In genomic region chr17:40556198-40556661, GRCh38 we compare ENCODE assay signal across 10 cellular contexts. TPM values are rescaled to one million over a fixed set of nuclear protein-coding genes. Genes with fewer than 3 reads are reported as not detected.
DNase-seq lines count a peak whose midpoint lies in the region; ATAC-seq and TF ChIP-seq lines count a peak whose summit lies in the region.
"Had no signal": no experiment of that assay in that cellular context is flagged by ENCODE, and none has a peak within 500 bp of the region (broad histone marks: within the 10 kb centered on the region; RNA-seq: fewer than 3 reads in every experiment).

No MANE protein-coding gene starts in this region.

- 94 to 98% methylated on average over 1 of the region's 1 CpG for WGBS in aorta, 2 donors

- DNase-seq in natural killer cell (peak; percentile 4), adipocyte (ENCODE audit: low read depth) (no peak), aorta (peak; percentile 23 to 27), HEK293T (ENCODE audit: extremely low spot score) (no peak), NCI-H2081 (lab: John Stamatoyannopoulos, UW) (no peak)
- no peak for DNase-seq in natural killer cell treated with Interleukin-12 subunit alpha and Interleukin-12 subunit beta and Interleukin-15 and Interleukin-18, amount 100 ng/mL, for 72 hours (ENCODE audit: low spot score)
- no peak for DNase-seq in stimulated activated CD4-positive, alpha-beta T cell treated with anti-CD3 and anti-CD28 coated beads, Interleukin-12 subunit alpha, Interleukin-12 subunit beta, amount 100 ng/mL, for 4 hours
- DNase-seq: effector memory CD8-positive, alpha-beta T cell had no signal

- H3K27ac ChIP-seq in aorta (ENCODE audit: low read depth in 1 of 2, low read length in 2 of 2) = no peak overlapping the region

- H3K36me3 ChIP-seq in adipocyte (ENCODE audit: control insufficient read depth, insufficient read depth, low read length, severe bottlenecking) = no peaks in the 10 kb centered on the region
- H3K36me3 ChIP-seq in aorta (ENCODE audit: control insufficient read depth in 1 of 2, insufficient read depth in 2 of 2, low read length in 1 of 2) = no peaks in the 10 kb centered on the region
- H3K36me3 ChIP-seq: adrenal gland had no signal

- intact Hi-C loops in natural killer cell (cut with micrococcal nuclease) = no loop called here
- intact Hi-C loops in aorta (cut with DNase I) = no loop called here

- H3K27me3 ChIP-seq in adipocyte (replicated peaks; ENCODE audit: control insufficient read depth, insufficient read depth, low read length) (no peaks in the 10 kb centered on the region), aorta (ENCODE audit: control insufficient read depth in 1 of 2, insufficient read depth in 2 of 2, low read length in 1 of 2) (no peaks in the 10 kb centered on the region)
- H3K27me3 ChIP-seq: adrenal gland had no signal

- no peaks in the 10 kb centered on the region for H3K36me3 Mint-ChIP-seq in natural killer cell
- H3K36me3 Mint-ChIP-seq in natural killer cell treated with Interleukin-12 subunit alpha and Interleukin-12 subunit beta and Interleukin-15 and Interleukin-18, amount 100 ng/mL, for 72 hours = no peaks in the 10 kb centered on the region
- no peaks in the 10 kb centered on the region for H3K36me3 Mint-ChIP-seq in nephron (ENCODE audit: low read depth)

- TF ChIP-seq CTCF in natural killer cell (IDR thresholded peaks at IDR 0.05) (no peak), nephron (IDR thresholded peaks at IDR 0.05; ENCODE audit: unreplicated experiment in 3 of 3) (no peak)

- peaks cover 96% of the 10 kb centered on the region for H3K4me1 ChIP-seq in adipocyte (ENCODE audit: control insufficient read depth, insufficient read depth, low read length)
- no peaks in the 10 kb centered on the region for H3K4me1 ChIP-seq in aorta (ENCODE audit: control insufficient read depth in 1 of 2, insufficient read depth in 2 of 2, low read length in 2 of 2)

- H3K27me3 Mint-ChIP-seq in natural killer cell (ENCODE audit: low read depth in 2 of 2) (peaks cover 5 to 14% of the 10 kb centered on the region in 2 donors), nephron (ENCODE audit: low read depth) (peaks cover 12% of the 10 kb centered on the region)
- H3K27me3 Mint-ChIP-seq in natural killer cell treated with Interleukin-12 subunit alpha and Interleukin-12 subunit beta and Interleukin-15 and Interleukin-18, amount 100 ng/mL, for 72 hours = peaks cover 0 to 15% of the 10 kb centered on the region in 2 donors
- H3K27me3 Mint-ChIP-seq: effector memory CD8-positive, alpha-beta T cell had no signal

- ATAC-seq in natural killer cell (no peak), aorta (ENCODE audit: low FRiP score) (no peak)
- ATAC-seq in natural killer cell treated with Interleukin-12 subunit alpha and Interleukin-12 subunit beta and Interleukin-15 and Interleukin-18, amount 100 ng/mL, for 72 hours = no peak
- ATAC-seq: effector memory CD8-positive, alpha-beta T cell had no signal

- H3K9me3 ChIP-seq in adipocyte (ENCODE audit: control insufficient read depth, low read length) (no peaks in the 10 kb centered on the region), aorta (ENCODE audit: control insufficient read depth, low read length) (no peaks in the 10 kb centered on the region)
- H3K9me3 ChIP-seq: adrenal gland had no signal

- H3K9me3 Mint-ChIP-seq in natural killer cell (no peaks in the 10 kb centered on the region), nephron (no peaks in the 10 kb centered on the region)
- no peaks in the 10 kb centered on the region for H3K9me3 Mint-ChIP-seq in natural killer cell treated with Interleukin-12 subunit alpha and Interleukin-12 subunit beta and Interleukin-15 and Interleukin-18, amount 100 ng/mL, for 72 hours
- H3K9me3 Mint-ChIP-seq: effector memory CD8-positive, alpha-beta T cell had no signal

- POLR2A ChIA-PET in HEK293T (lab: Yijun Ruan, JAX) = interaction anchor here (0.9 kb wide), 1 partner anchor 63 kb away, joined by 3 read pairs; no protein-coding TSS in a partner anchor

- H3K4me3 ChIP-seq in adipocyte (ENCODE audit: low read length) = peak overlapping the region; percentile 78
- H3K4me3 ChIP-seq in aorta (ENCODE audit: low read length in 2 of 2) = no peak overlapping the region
- H3K4me3 ChIP-seq: adrenal gland had no signal

- H3K4me3 Mint-ChIP-seq in natural killer cell = no peak overlapping the region
- H3K4me3 Mint-ChIP-seq in natural killer cell treated with Interleukin-12 subunit alpha and Interleukin-12 subunit beta and Interleukin-15 and Interleukin-18, amount 100 ng/mL, for 72 hours = no peak overlapping the region
- peak overlapping the region in 1 of 3 experiments; percentile 65 for H3K4me3 Mint-ChIP-seq in nephron
- H3K4me3 Mint-ChIP-seq: effector memory CD8-positive, alpha-beta T cell had no signal

- CTCF ChIA-PET in HEK293T (lab: Yijun Ruan, JAX) = interaction anchor here (1.4 kb wide), 1 partner anchor 23 kb away, joined by 4 read pairs; no protein-coding TSS in a partner anchor

- H3K4me1 Mint-ChIP-seq in natural killer cell (peaks cover 19 to 38% of the 10 kb centered on the region in 2 donors), nephron (peaks cover 96% of the 10 kb centered on the region)
- H3K4me1 Mint-ChIP-seq in natural killer cell treated with Interleukin-12 subunit alpha and Interleukin-12 subunit beta and Interleukin-15 and Interleukin-18, amount 100 ng/mL, for 72 hours (ENCODE audit: low read depth in 2 of 2) = peaks cover 40 to 43% of the 10 kb centered on the region in 2 donors

- H3K27ac Mint-ChIP-seq in natural killer cell (no peak overlapping the region), nephron (peak overlapping the region; percentile 80 to 98 (median 98))
- no peak overlapping the region for H3K27ac Mint-ChIP-seq in natural killer cell treated with Interleukin-12 subunit alpha and Interleukin-12 subunit beta and Interleukin-15 and Interleukin-18, amount 100 ng/mL, for 72 hours

- peak overlapping the region; percentile 91 for H3K9ac ChIP-seq in adipocyte (ENCODE audit: low read length)

TF ChIP-seq in HEK293T, 16 proteins besides CTCF, POLR2A, EP300 and RAD21:
- TF ChIP-seq LEF1 (IDR thresholded peaks at IDR 0.05; ENCODE audit: borderline replicate concordance) (no peak), PKNOX1 (IDR thresholded peaks at IDR 0.05) (no peak), FOXA1 (IDR thresholded peaks at IDR 0.05) (no peak)

RNA-seq across cellular contexts. Expression of gene CCR7, which starts 9.0 kb away (rescaled TPM):
- total RNA-seq in natural killer cell = 1 to 10 TPM; 3.2 to 8.0 (median 6.6) TPM
- total RNA-seq in natural killer cell treated with Interleukin-12 subunit alpha and Interleukin-12 subunit beta and Interleukin-15 and Interleukin-18, amount 100 ng/mL, for 72 hours = 10 to 100 TPM; 65.7 to 71.1 TPM
- under 1 TPM; 0.62 to 0.84 TPM for total RNA-seq in aorta
- polyA plus RNA-seq in aorta = under 1 TPM; 0.08 to 0.13 TPM

RNA-seq across cellular contexts. Expression of gene TNS4, which starts 54.8 kb away (rescaled TPM):
- total RNA-seq in natural killer cell = 1 to 10 TPM in 1 of 3 donors, under 1 TPM in 2; 0.65 to 1.8 (median 0.94) TPM
- 1 to 10 TPM in 1 of 2 donors, under 1 TPM in 1; 0.76 to 2.9 TPM for total RNA-seq in natural killer cell treated with Interleukin-12 subunit alpha and Interleukin-12 subunit beta and Interleukin-15 and Interleukin-18, amount 100 ng/mL, for 72 hours
- under 1 TPM in 1 of 2 donors, not detected in 1; 0.39 TPM for total RNA-seq in aorta
- under 1 TPM in 1 of 2 donors, not detected in 1; 0.05 TPM for polyA plus RNA-seq in aorta

Comparison
In these comparisons a context has a peak if more than half of its experiments do, and no peak if none do; other contexts are left out.
1. DNase-seq: peak in natural killer cell (single experiment) and aorta (2 of 2); none in natural killer cell treated with Interleukin-12 subunit alpha and Interleukin-12 subunit beta and Interleukin-15 and Interleukin-18, amount 100 ng/mL, for 72 hours (single experiment), adipocyte (single experiment), HEK293T (single experiment), NCI-H2081 (0 of 2) and stimulated activated CD4-positive, alpha-beta T cell treated with anti-CD3 and anti-CD28 coated beads, Interleukin-12 subunit alpha, Interleukin-12 subunit beta, amount 100 ng/mL, for 4 hours (single experiment).
2. RNA of gene CCR7, which starts 9.0 kb away (total RNA-seq): 65.7 to 71.1 TPM in natural killer cell treated with Interleukin-12 subunit alpha and Interleukin-12 subunit beta and Interleukin-15 and Interleukin-18, amount 100 ng/mL, for 72 hours; 3.2 to 8.0 TPM in natural killer cell and 0.62 to 0.84 TPM in aorta; every median in the first group is over 4 times any median in the second.
3. H3K27ac Mint-ChIP-seq: peak in nephron (3 of 3); none in natural killer cell (0 of 2) and natural killer cell treated with Interleukin-12 subunit alpha and Interleukin-12 subunit beta and Interleukin-15 and Interleukin-18, amount 100 ng/mL, for 72 hours (0 of 2).